Comparison of ENCODE assay signal across 24 cellular contexts in the genomic region with DNA sequence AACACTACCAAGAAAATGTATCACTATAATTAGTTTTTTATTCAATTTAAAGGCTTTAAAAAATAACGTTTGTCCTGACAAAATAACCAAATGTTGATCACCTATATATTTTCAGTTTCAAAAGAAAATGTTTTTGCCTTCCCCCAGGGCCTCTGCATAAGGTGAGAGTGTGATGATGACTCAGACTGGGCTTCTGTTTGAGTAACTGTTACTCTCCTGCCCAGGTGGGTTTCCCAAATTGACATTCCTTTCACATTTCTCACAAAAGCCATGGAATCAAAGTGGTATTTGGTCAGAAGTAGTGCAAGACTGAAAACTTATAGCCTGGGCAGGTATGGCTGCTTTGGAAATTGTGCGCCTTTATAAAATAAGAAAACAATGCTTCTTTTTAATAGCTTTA.
DNase-seq lines count a peak whose midpoint lies in the region; ATAC-seq, FAIRE-seq and TF ChIP-seq lines count a peak whose summit lies in the region.
"Had no signal": no experiment of that assay in that cellular context is flagged by ENCODE, and none has a peak within 500 bp of the region (broad histone marks: within the 10 kb centered on the region; RNA-seq: fewer than 3 reads in every experiment).

No MANE protein-coding gene starts in this region.

- H3K36me3 Mint-ChIP-seq in natural killer cell, result no peaks in the 10 kb centered on the region
- H3K36me3 Mint-ChIP-seq: activated naive CD4-positive, alpha-beta T cell treated with anti-CD3 and anti-CD28 coated beads, Interleukin-2, amount 50 U/mL, for 24 hours; naive B cell had no signal

- no peak for TF ChIP-seq POLR2A in vagina (IDR thresholded peaks at IDR 0.05)

- H3K4me1 ChIP-seq in RWPE2 (ENCODE audit: insufficient read depth, poor library complexity, severe bottlenecking) (peaks cover 14% of the 10 kb centered on the region), foreskin keratinocyte (peaks cover 33% of the 10 kb centered on the region), vagina (no peaks in the 10 kb centered on the region)

- H3K27ac ChIP-seq in RWPE2 (ENCODE audit: poor library complexity, severe bottlenecking) (peak overlapping the region; percentile 19), foreskin keratinocyte (peak overlapping the region; percentile 20), vagina (no peak overlapping the region)
- H3K27ac ChIP-seq: cardiac muscle cell had no signal

- no peak overlapping the region for H3K4me3 ChIP-seq in RWPE2 (ENCODE audit: severe bottlenecking)
- no peak overlapping the region for H3K4me3 ChIP-seq in vagina
- H3K4me3 ChIP-seq: cardiac muscle cell had no signal

- peaks cover 5% of the 10 kb centered on the region for H3K4me1 Mint-ChIP-seq in stimulated activated naive CD8-positive, alpha-beta T cell treated with anti-CD3 and anti-CD28 coated beads, Interleukin-15, amount 100 ng/mL, for 72 hours
- no peaks in the 10 kb centered on the region for H3K4me1 Mint-ChIP-seq in natural killer cell
- H3K4me1 Mint-ChIP-seq: activated CD4-positive, alpha-beta T cell treated with anti-CD3 and anti-CD28 coated beads, Interleukin-2, amount 10 ng/mL, durations not matched to agents 7 days and 5 days; activated naive CD4-positive, alpha-beta T cell treated with anti-CD3 and anti-CD28 coated beads, Interleukin-2, amount 50 U/mL, for 24 hours; naive B cell had no signal

- no peak overlapping the region for H3K27ac Mint-ChIP-seq in stimulated activated naive CD8-positive, alpha-beta T cell treated with anti-CD3 and anti-CD28 coated beads, Interleukin-15, amount 100 ng/mL, for 72 hours
- no peak overlapping the region for H3K27ac Mint-ChIP-seq in natural killer cell
- H3K27ac Mint-ChIP-seq: activated CD4-positive, alpha-beta T cell treated with anti-CD3 and anti-CD28 coated beads, Interleukin-2, amount 10 ng/mL, durations not matched to agents 7 days and 5 days; activated naive CD4-positive, alpha-beta T cell treated with anti-CD3 and anti-CD28 coated beads, Interleukin-2, amount 50 U/mL, for 24 hours; naive B cell; T-helper 2 cell treated with Interferon-gamma antibody and Interleukin-4, amounts not matched to agents 5 μg/mL and 100 μg/mL, for 36 hours had no signal

- H3K9me3 ChIP-seq in RWPE2 (ENCODE audit: severe bottlenecking) (no peaks in the 10 kb centered on the region), vagina (no peaks in the 10 kb centered on the region)
- H3K9me3 ChIP-seq: SK-N-SH had no signal

- H3K27me3 ChIP-seq in RWPE2 (ENCODE audit: insufficient read depth, poor library complexity, severe bottlenecking) (no peaks in the 10 kb centered on the region), foreskin keratinocyte (no peaks in the 10 kb centered on the region), vagina (no peaks in the 10 kb centered on the region)
- H3K27me3 ChIP-seq: cardiac muscle cell had no signal

- no peaks in the 10 kb centered on the region for H3K27me3 Mint-ChIP-seq in stimulated activated naive CD8-positive, alpha-beta T cell treated with anti-CD3 and anti-CD28 coated beads, Interleukin-15, amount 100 ng/mL, for 72 hours
- H3K27me3 Mint-ChIP-seq in natural killer cell (ENCODE audit: low read depth in 2 of 2), result peaks cover 0 to 10% of the 10 kb centered on the region in 2 donors
- H3K27me3 Mint-ChIP-seq: activated CD4-positive, alpha-beta T cell treated with anti-CD3 and anti-CD28 coated beads, Interleukin-2, amount 10 ng/mL, durations not matched to agents 7 days and 5 days; activated naive CD4-positive, alpha-beta T cell treated with anti-CD3 and anti-CD28 coated beads, Interleukin-2, amount 50 U/mL, for 24 hours had no signal

- H3K36me3 ChIP-seq in RWPE2 (ENCODE audit: low read depth) (no peaks in the 10 kb centered on the region), vagina (no peaks in the 10 kb centered on the region)
- H3K36me3 ChIP-seq: cardiac muscle cell had no signal

- no peak for FAIRE-seq in urothelium cell line (lab: Jason Lieb, UNC)
- FAIRE-seq: A204.1 had no signal

- no peak overlapping the region for H3K4me3 Mint-ChIP-seq in stimulated activated naive CD8-positive, alpha-beta T cell treated with anti-CD3 and anti-CD28 coated beads, Interleukin-15, amount 100 ng/mL, for 72 hours
- H3K4me3 Mint-ChIP-seq in natural killer cell, result no peak overlapping the region
- H3K4me3 Mint-ChIP-seq: activated CD4-positive, alpha-beta T cell treated with anti-CD3 and anti-CD28 coated beads, Interleukin-2, amount 10 ng/mL, durations not matched to agents 7 days and 5 days; activated naive CD4-positive, alpha-beta T cell treated with anti-CD3 and anti-CD28 coated beads, Interleukin-2, amount 50 U/mL, for 24 hours; naive B cell; T-helper 2 cell treated with Interferon-gamma antibody and Interleukin-4, amounts not matched to agents 5 μg/mL and 100 μg/mL, for 36 hours had no signal

- H3K9me3 Mint-ChIP-seq in stimulated activated naive CD8-positive, alpha-beta T cell treated with anti-CD3 and anti-CD28 coated beads, Interleukin-15, amount 100 ng/mL, for 72 hours, result peaks cover 0 to 10% of the 10 kb centered on the region in 2 donors
- no peaks in the 10 kb centered on the region for H3K9me3 Mint-ChIP-seq in natural killer cell
- H3K9me3 Mint-ChIP-seq: activated CD4-positive, alpha-beta T cell treated with anti-CD3 and anti-CD28 coated beads, Interleukin-2, amount 10 ng/mL, durations not matched to agents 7 days and 5 days had no signal

- TF ChIP-seq CTCF in RWPE2 (IDR thresholded peaks at IDR 0.05; ENCODE audit: poor library complexity, severe bottlenecking), result no peak
- no peak for TF ChIP-seq CTCF in foreskin keratinocyte (conservative IDR thresholded peaks at IDR 0.05)
- no peak for TF ChIP-seq CTCF in vagina (IDR thresholded peaks at IDR 0.05)
- no peak for TF ChIP-seq CTCF in natural killer cell (IDR thresholded peaks at IDR 0.05)

- peak; percentile 56 for ATAC-seq in stimulated activated naive CD8-positive, alpha-beta T cell treated with anti-CD3 and anti-CD28 coated beads, Interleukin-15, amount 100 ng/mL, for 72 hours
- ATAC-seq in stimulated activated naive CD8-positive, alpha-beta T cell treated with anti-CD3 and anti-CD28 coated beads, Interleukin-15, Interleukin-2, amounts not matched to agents 100 U/mL and 50 U/mL, for 24 hours, result no peak
- ATAC-seq in RWPE2 (ENCODE audit: low read depth) (peak; percentile 98), foreskin keratinocyte (peak; percentile 97), natural killer cell (no peak)

- intact Hi-C loops in vagina (cut with DNase I) (no loop called here), natural killer cell (cut with micrococcal nuclease) (no loop called here)

- DNase-seq in stimulated activated naive CD8-positive, alpha-beta T cell treated with anti-CD3 and anti-CD28 coated beads, Interleukin-15, amount 100 ng/mL, for 72 hours, result no peak
- DNase-seq in stimulated activated naive CD8-positive, alpha-beta T cell treated with anti-CD3 and anti-CD28 coated beads, Interleukin-15, Interleukin-2, amounts not matched to agents 100 U/mL and 50 U/mL, for 24 hours, result no peak
- no peak for DNase-seq in RWPE2 (ENCODE audit: low spot score)
- peak; percentile 84 to 93 for DNase-seq in foreskin keratinocyte
- peak; percentile 42 for DNase-seq in urothelium cell line (ENCODE audit: low spot score)
- DNase-seq in vagina (ENCODE audit: extremely low spot score in 2 of 2), result no peak
- DNase-seq in natural killer cell, result no peak
- DNase-seq in GOT3 (lab: John Stamatoyannopoulos, UW), result no peak
- DNase-seq: activated CD4-positive, alpha-beta T cell treated with anti-CD3 and anti-CD28 coated beads, Interleukin-2, amount 10 ng/mL, durations not matched to agents 7 days and 5 days; cortex of kidney; DMS79 treated with DMSO at 0.1 percent for 48 hours; head of caudate nucleus; naive B cell; NCI-H1048; NCI-H1694 treated with DMSO at 0.1 percent for 48 hours; NCI-H2171; NCI-H526; occipital lobe; RPMI8226; SK-N-SH had no signal

Comparison
In these comparisons a context has a peak if more than half of its experiments do, and no peak if none do; other contexts are left out.
1. ATAC-seq: peak in stimulated activated naive CD8-positive, alpha-beta T cell treated with anti-CD3 and anti-CD28 coated beads, Interleukin-15, amount 100 ng/mL, for 72 hours (single experiment), RWPE2 (single experiment) and foreskin keratinocyte (single experiment); none in stimulated activated naive CD8-positive, alpha-beta T cell treated with anti-CD3 and anti-CD28 coated beads, Interleukin-15, Interleukin-2, amounts not matched to agents 100 U/mL and 50 U/mL, for 24 hours (single experiment) and natural killer cell (0 of 3).
2. DNase-seq: peak in foreskin keratinocyte (2 of 2) and urothelium cell line (single experiment); none in stimulated activated naive CD8-positive, alpha-beta T cell treated with anti-CD3 and anti-CD28 coated beads, Interleukin-15, amount 100 ng/mL, for 72 hours (0 of 2), stimulated activated naive CD8-positive, alpha-beta T cell treated with anti-CD3 and anti-CD28 coated beads, Interleukin-15, Interleukin-2, amounts not matched to agents 100 U/mL and 50 U/mL, for 24 hours (single experiment), RWPE2 (single experiment), vagina (0 of 2), natural killer cell (single experiment) and GOT3 (single experiment).